ENCODE assay signal across 8 cellular contexts in the genomic region with DNA sequence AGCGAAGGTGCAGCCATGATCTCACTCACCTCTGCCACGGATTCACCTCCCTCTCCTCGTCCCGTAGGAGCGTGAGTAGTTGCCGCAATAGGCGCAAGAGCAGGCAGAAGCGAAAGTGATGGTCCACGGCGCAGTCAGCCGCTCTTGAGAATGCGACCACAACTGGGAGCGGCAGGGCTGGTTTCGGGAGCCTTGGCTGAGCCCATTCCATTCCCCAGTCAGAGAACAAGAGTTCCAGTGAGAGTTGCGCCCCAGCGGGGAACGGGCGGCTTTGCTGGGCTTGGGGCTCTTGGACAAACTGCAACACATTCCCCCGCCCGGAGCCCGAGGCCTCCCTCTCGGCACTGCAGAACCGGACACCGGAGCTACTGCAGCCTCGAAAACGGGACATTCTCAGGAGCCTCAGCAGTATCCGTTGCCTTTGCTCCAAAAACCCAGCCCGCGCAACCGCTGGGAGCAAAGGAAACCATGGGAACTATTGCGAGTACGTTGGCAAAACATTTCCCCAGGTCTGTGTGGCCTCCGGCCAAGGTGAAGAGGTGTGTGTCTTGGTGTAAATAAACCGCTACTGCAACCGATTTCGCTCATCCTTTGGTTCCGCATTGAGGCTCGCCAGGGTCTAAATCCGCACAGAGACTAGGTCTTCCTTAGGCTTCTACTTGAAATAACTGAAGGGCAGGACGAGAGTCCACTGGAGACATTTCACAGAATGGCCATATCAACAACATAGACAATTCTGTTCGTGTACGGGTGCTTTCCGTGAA. TPM values are rescaled to one million over a fixed set of nuclear protein-coding genes. Genes with fewer than 3 reads are reported as not detected.
DNase-seq lines count a peak whose midpoint lies in the region; ATAC-seq and TF ChIP-seq lines count a peak whose summit lies in the region.

No MANE protein-coding gene starts in this region.

- H3K36me3 ChIP-seq in right atrium auricular region = no peaks in the 10 kb centered on the region
- H3K36me3 ChIP-seq in prostate gland = no peaks in the 10 kb centered on the region

- H3K4me1 ChIP-seq in right atrium auricular region (peaks cover 0 to 8% of the 10 kb centered on the region in 2 donors), prostate gland (replicated peaks) (no peaks in the 10 kb centered on the region)

- H3K9me3 ChIP-seq in right atrium auricular region (no peaks in the 10 kb centered on the region), prostate gland (no peaks in the 10 kb centered on the region)

- peak; percentile 55 for DNase-seq in GM12864 (ENCODE audit: low read depth)
- DNase-seq in NCI-H1092 treated with DMSO at 0.1 percent for 48 hours (lab: John Stamatoyannopoulos, UW) = peak; percentile 87
- peak; percentile 34 for DNase-seq in T follicular helper cell (ENCODE audit: low read depth)
- DNase-seq in amniotic stem cell (lab: John Stamatoyannopoulos, UW) = peak; percentile 1
- peak; percentile 85 for DNase-seq in right atrium auricular region (ENCODE audit: low spot score)
- DNase-seq in prostate gland (ENCODE audit: low spot score) = peak; percentile 56

- WGBS in prostate gland = 3% methylated on average over 14 of the region's 43 CpGs

- ATAC-seq in HG02623 (IDR thresholded peaks at IDR 0.05; ENCODE audit: unreplicated experiment) = peak; percentile 74
- ATAC-seq in HG02970 (IDR thresholded peaks at IDR 0.05; ENCODE audit: low FRiP score, unreplicated experiment) = no peak

- TF ChIP-seq CTCF in GM12864 (IDR thresholded peaks at IDR 0.05; ENCODE audit: low read depth, low read length, missing control alignments) = no peak
- TF ChIP-seq CTCF in right atrium auricular region (IDR thresholded peaks at IDR 0.05) = no peak
- TF ChIP-seq CTCF in prostate gland (IDR thresholded peaks at IDR 0.05) = no peak

- no peak for TF ChIP-seq POLR2A in prostate gland (IDR thresholded peaks at IDR 0.05)

- H3K27me3 ChIP-seq in right atrium auricular region (no peaks in the 10 kb centered on the region), prostate gland (replicated peaks; ENCODE audit: insufficient read depth) (no peaks in the 10 kb centered on the region)

- H3K4me3 ChIP-seq in GM12864 (ENCODE audit: low read depth, low read length) (peak overlapping the region; percentile 72), right atrium auricular region (peak overlapping the region; percentile 57 to 71), prostate gland (peak overlapping the region; percentile 49 to 50)

- intact Hi-C loops in prostate gland (cut with DNase I) = no loop called here

- H3K27ac ChIP-seq in right atrium auricular region = peak overlapping the region; percentile 76 to 85
- H3K27ac ChIP-seq in prostate gland = peak overlapping the region; percentile 78 to 80

RNA-seq across cellular contexts. Expression of a gene that starts 5.7 kb away (rescaled TPM):
- total RNA-seq in right atrium auricular region (1 to 10 TPM; 6.0 to 6.3 TPM), prostate gland (10 to 100 TPM; 20.5 to 21.3 TPM)

Comparison
In these comparisons a context has a peak if more than half of its experiments do, and no peak if none do; other contexts are left out.
1. DNase-seq: peak in every context shown above with its lines; median percentile 87 in NCI-H1092 treated with DMSO at 0.1 percent for 48 hours; 85 in right atrium auricular region; 56 in prostate gland; 55 in GM12864; 34 in T follicular helper cell; 1 in amniotic stem cell.